ENCODE assay signal across 12 cellular contexts in the genomic region with DNA sequence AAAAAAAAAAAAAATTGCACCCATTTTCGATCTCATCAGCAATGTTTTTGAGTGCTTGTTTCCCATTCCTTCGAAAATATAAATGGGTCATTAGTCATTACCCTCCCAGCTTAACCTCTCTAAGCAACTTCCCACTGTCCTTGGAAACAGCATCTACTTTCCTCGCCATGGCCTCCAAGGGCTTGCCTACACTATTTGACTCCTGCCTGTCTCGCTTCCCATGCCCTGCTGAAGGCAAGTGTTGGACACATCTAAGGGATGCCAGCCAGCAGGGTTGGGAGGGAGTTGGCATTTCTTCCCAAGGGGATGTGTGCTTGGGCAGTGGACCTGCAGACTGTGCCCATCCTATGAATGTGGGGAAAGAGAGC. TPM values are rescaled to one million over a fixed set of nuclear protein-coding genes. Genes with fewer than 3 reads are reported as not detected.
DNase-seq lines count a peak whose midpoint lies in the region; ATAC-seq, FAIRE-seq and TF ChIP-seq lines count a peak whose summit lies in the region.
"Had no signal": no experiment of that assay in that cellular context is flagged by ENCODE, and none has a peak within 500 bp of the region (broad histone marks: within the 10 kb centered on the region; RNA-seq: fewer than 3 reads in every experiment).

No MANE protein-coding gene starts in this region.

- no peak for TF ChIP-seq POLR2A in GM12878 (IDR thresholded peaks at IDR 0.05; ENCODE audit: low read depth, low read length)

- H3K36me3 ChIP-seq in GM12878 (ENCODE audit: control insufficient read depth in 2 of 2, insufficient read depth in 2 of 2, low read length in 1 of 2) (no peaks in the 10 kb centered on the region), mucosa of descending colon (ENCODE audit: low read depth) (no peaks in the 10 kb centered on the region), small intestine (ENCODE audit: control insufficient read depth in 2 of 2, insufficient read depth in 2 of 2, low read length in 2 of 2) (no peaks in the 10 kb centered on the region)
- no peaks in the 10 kb centered on the region for H3K36me3 ChIP-seq in CD8-positive, alpha-beta T cell (ENCODE audit: insufficient read depth, low read length)
- H3K36me3 ChIP-seq: sigmoid colon had no signal

- no peak overlapping the region for H3K27ac Mint-ChIP-seq in HFFc6
- H3K27ac Mint-ChIP-seq in CD8-positive, alpha-beta T cell, result no peak overlapping the region
- H3K27ac Mint-ChIP-seq in activated T-cell treated with anti-CD3 and anti-CD28 coated beads, Interleukin-2, amount 50 U/mL, for 24 hours, result no peak overlapping the region
- H3K27ac Mint-ChIP-seq: activated naive CD4-positive, alpha-beta T cell treated with anti-CD3 and anti-CD28 coated beads, Interleukin-2, amount 10 ng/mL, durations not matched to agents 7 days and 5 days; T-helper 1 cell treated with Interleukin-12 subunit alpha and Interleukin-12 subunit beta and Interleukin-4 antibody, amounts not matched to agents 30 μg/mL and 1 μg/mL, for 36 hours had no signal

- no peaks in the 10 kb centered on the region for H3K4me1 ChIP-seq in GM12878 (ENCODE audit: control insufficient read depth, insufficient read depth, low read length)
- H3K4me1 ChIP-seq in mucosa of descending colon (ENCODE audit: low read depth), result no peaks in the 10 kb centered on the region
- H3K4me1 ChIP-seq in CD8-positive, alpha-beta T cell (ENCODE audit: insufficient read depth, low read length), result no peaks in the 10 kb centered on the region
- H3K4me1 ChIP-seq in small intestine (ENCODE audit: control insufficient read depth in 2 of 2, insufficient read depth in 1 of 2, low read depth in 1 of 2, low read length in 1 of 2), result no peaks in the 10 kb centered on the region

- H3K9me3 Mint-ChIP-seq in HFFc6, result no peaks in the 10 kb centered on the region
- no peaks in the 10 kb centered on the region for H3K9me3 Mint-ChIP-seq in CD8-positive, alpha-beta T cell
- H3K9me3 Mint-ChIP-seq in activated T-cell treated with anti-CD3 and anti-CD28 coated beads, Interleukin-2, amount 50 U/mL, for 24 hours, result no peaks in the 10 kb centered on the region
- H3K9me3 Mint-ChIP-seq: activated naive CD4-positive, alpha-beta T cell treated with anti-CD3 and anti-CD28 coated beads, Interleukin-2, amount 10 ng/mL, durations not matched to agents 7 days and 5 days; T-helper 1 cell treated with Interleukin-12 subunit alpha and Interleukin-12 subunit beta and Interleukin-4 antibody, amounts not matched to agents 30 μg/mL and 1 μg/mL, for 36 hours had no signal

- DNase-seq in DMS53 treated with DMSO at 0.1 percent for 48 hours (lab: John Stamatoyannopoulos, UW; ENCODE audit: unreplicated experiment), result peak; percentile 19
- DNase-seq in HFFc6, result no peak
- no peak for DNase-seq in GM12878 (ENCODE audit: low read depth, low spot score)
- DNase-seq in mucosa of descending colon, result no peak
- no peak for DNase-seq in CD8-positive, alpha-beta T cell
- no peak for DNase-seq in activated T-cell treated with anti-CD3 and anti-CD28 coated beads, Interleukin-2, amount 50 U/mL, for 24 hours
- no peak for DNase-seq in small intestine

- SMC1A ChIA-PET in GM12878 (lab: Charles Lee; ENCODE audit: uncharacterized antibody, unreplicated experiment), result interaction anchor here (0.8 to 4.9 kb wide), 6 partner anchors 99 to 157 kb away, joined by 3 to 75 read pairs (median 4); no protein-coding TSS in a partner anchor

- TF ChIP-seq CTCF in HFFc6 (IDR thresholded peaks at IDR 0.05) (no peak), GM12878 (IDR thresholded peaks at IDR 0.05 in 2 of 3, conservative IDR thresholded peaks at IDR 0.05 in 1 of 3; ENCODE audit: control insufficient read depth in 2 of 3, extremely low read depth in 1 of 3, insufficient read depth in 1 of 3, low read depth in 3 of 3, low read length in 3 of 3) (no peak), mucosa of descending colon (IDR thresholded peaks at IDR 0.05) (no peak)
- no peak for TF ChIP-seq CTCF in CD8-positive, alpha-beta T cell (IDR thresholded peaks at IDR 0.05)

- no peak for TF ChIP-seq EP300 in GM12878 (IDR thresholded peaks at IDR 0.05; ENCODE audit: borderline replicate concordance in 1 of 2, control insufficient read depth in 1 of 2, low read depth in 2 of 2, low read length in 2 of 2)

- H4K20me1 ChIP-seq in GM12878 (ENCODE audit: control insufficient read depth, insufficient read depth), result no peaks in the 10 kb centered on the region

- TF ChIP-seq RAD21 in GM12878 (IDR thresholded peaks at IDR 0.05; ENCODE audit: insufficient read depth, low read depth, low read length), result no peak

- POLR2A ChIA-PET in GM12878 (lab: Charles Lee), result interaction anchor here (1.5 to 1.9 kb wide), 2 partner anchors 49 to 154 kb away, joined by 3 to 9 read pairs; a partner anchor contains a TSS
- POLR2A ChIA-PET in CD8-positive, alpha-beta T cell (lab: Charles Lee), result no interaction called here

- H3K27me3 ChIP-seq in GM12878 (replicated peaks in 1 of 2; ENCODE audit: control insufficient read depth in 2 of 2, insufficient read depth in 2 of 2, low read length in 1 of 2) (no peaks in the 10 kb centered on the region), small intestine (ENCODE audit: control insufficient read depth in 2 of 2, insufficient read depth in 2 of 2, low read length in 2 of 2) (no peaks in the 10 kb centered on the region)
- H3K27me3 ChIP-seq in CD8-positive, alpha-beta T cell (ENCODE audit: insufficient read depth, low read length), result no peaks in the 10 kb centered on the region
- H3K27me3 ChIP-seq: sigmoid colon had no signal

- H3K9ac ChIP-seq in GM12878 (ENCODE audit: control insufficient read depth, insufficient read depth, low read length), result no peak overlapping the region

- RAD21 ChIA-PET in GM12878 (lab: Charles Lee; ENCODE audit: unreplicated experiment), result interaction anchor here (1.0 to 4.9 kb wide), 5 partner anchors 48 to 397 kb away, joined by 3 to 115 read pairs (median 4); no protein-coding TSS in a partner anchor

- FAIRE-seq in GM12878 (lab: Jason Lieb, UNC), result no peak
- FAIRE-seq in small intestine (lab: Jason Lieb, UNC), result no peak

- CTCF ChIA-PET in GM12878 (lab: Yijun Ruan, JAX), result interaction anchor here (0.7 to 10.9 kb wide), 13 partner anchors 8 to 311 kb away, joined by 3 to 247 read pairs (median 5); a partner anchor contains a TSS
- CTCF ChIA-PET in CD8-positive, alpha-beta T cell (lab: Charles Lee), result interaction anchor here (0.6 to 4.9 kb wide), 10 partner anchors 11 to 527 kb away, joined by 3 to 116 read pairs (median 4); no protein-coding TSS in a partner anchor

- in situ Hi-C loops in GM12878 (cut with MboI), result loop anchor here (5.0 kb wide), 1 partner anchor 156 kb away; no protein-coding TSS in a partner anchor

- H3K9me3 ChIP-seq in GM12878 (replicated peaks; ENCODE audit: control insufficient read depth, insufficient read depth, low read length) (no peaks in the 10 kb centered on the region), mucosa of descending colon (no peaks in the 10 kb centered on the region), small intestine (ENCODE audit: control insufficient read depth, low read depth) (no peaks in the 10 kb centered on the region)
- H3K9me3 ChIP-seq in CD8-positive, alpha-beta T cell (ENCODE audit: low read length), result no peaks in the 10 kb centered on the region
- H3K9me3 ChIP-seq: sigmoid colon had no signal

- H3K36me3 Mint-ChIP-seq in HFFc6 (ENCODE audit: low read depth), result no peaks in the 10 kb centered on the region
- H3K36me3 Mint-ChIP-seq in CD8-positive, alpha-beta T cell, result no peaks in the 10 kb centered on the region
- no peaks in the 10 kb centered on the region for H3K36me3 Mint-ChIP-seq in activated T-cell treated with anti-CD3 and anti-CD28 coated beads, Interleukin-2, amount 50 U/mL, for 24 hours (ENCODE audit: low read depth)
- H3K36me3 Mint-ChIP-seq: activated naive CD4-positive, alpha-beta T cell treated with anti-CD3 and anti-CD28 coated beads, Interleukin-2, amount 10 ng/mL, durations not matched to agents 7 days and 5 days had no signal

- BruUV-seq in GM12878 (replicated peaks; lab: Mats Ljungman, UMichigan), result no TSS peak

- no peak overlapping the region for H3K27ac ChIP-seq in GM12878 (ENCODE audit: control insufficient read depth, insufficient read depth)
- no peak overlapping the region for H3K27ac ChIP-seq in CD8-positive, alpha-beta T cell (ENCODE audit: low read depth, low read length)
- H3K27ac ChIP-seq in small intestine (ENCODE audit: low read depth in 1 of 2, low read length in 1 of 2), result no peak overlapping the region
- H3K27ac ChIP-seq: sigmoid colon had no signal

- H3K4me2 ChIP-seq in GM12878 (ENCODE audit: control insufficient read depth, insufficient read depth), result no peak overlapping the region

- peak; percentile 46 for ATAC-seq in GM12878
- peak; percentile 30 for ATAC-seq in mucosa of descending colon
- ATAC-seq in CD8-positive, alpha-beta T cell, result no peak
- ATAC-seq in GM18520 (IDR thresholded peaks at IDR 0.05; ENCODE audit: unreplicated experiment), result no peak

- WGBS in GM12878 (ENCODE audit: insufficient coverage, insufficient replicate concordance, low lambda C conversion rate, missing lambda C conversion rate), result 7% methylated on average over 4 of the region's 4 CpGs
- 43 to 51% (median 48%) methylated on average over 4 of the region's 4 CpGs for WGBS in small intestine, 3 donors

- H3K79me2 ChIP-seq in GM12878 (ENCODE audit: control insufficient read depth, insufficient read depth, low read length), result no peaks in the 10 kb centered on the region

- H3K4me3 ChIP-seq in GM12878 (no peak overlapping the region), mucosa of descending colon (no peak overlapping the region), small intestine (ENCODE audit: low read depth in 1 of 2, low read length in 2 of 2) (no peak overlapping the region)
- no peak overlapping the region for H3K4me3 ChIP-seq in CD8-positive, alpha-beta T cell (ENCODE audit: low read depth, low read length)
- H3K4me3 ChIP-seq: sigmoid colon had no signal

- peaks cover 16% of the 10 kb centered on the region for H3K4me1 Mint-ChIP-seq in HFFc6 (ENCODE audit: low read depth)
- peaks cover 8% of the 10 kb centered on the region for H3K4me1 Mint-ChIP-seq in CD8-positive, alpha-beta T cell (ENCODE audit: low read depth)
- H3K4me1 Mint-ChIP-seq in activated T-cell treated with anti-CD3 and anti-CD28 coated beads, Interleukin-2, amount 50 U/mL, for 24 hours (ENCODE audit: low read depth), result peaks cover 29% of the 10 kb centered on the region

- H3K27me3 Mint-ChIP-seq in HFFc6 (ENCODE audit: insufficient read depth), result peaks cover 15% of the 10 kb centered on the region
- peaks cover 16% of the 10 kb centered on the region for H3K27me3 Mint-ChIP-seq in CD8-positive, alpha-beta T cell (ENCODE audit: low read depth)
- H3K27me3 Mint-ChIP-seq in activated T-cell treated with anti-CD3 and anti-CD28 coated beads, Interleukin-2, amount 50 U/mL, for 24 hours, result peaks cover 8% of the 10 kb centered on the region

- intact Hi-C loops in GM12878 (cut with micrococcal nuclease; ENCODE audit: unreplicated experiment), result loop anchor here (1.0 kb wide), 1 partner anchor 154 kb away; no protein-coding TSS in a partner anchor
- intact Hi-C loops in mucosa of descending colon (cut with DNase I, micrococcal nuclease), result loop anchor here (1.0 to 10.0 kb wide), 2 partner anchors 154 to 159 kb away; no protein-coding TSS in a partner anchor
- intact Hi-C loops in CD8-positive, alpha-beta T cell (cut with DNase I, micrococcal nuclease), result loop anchor here (1.0 to 10.0 kb wide), 3 partner anchors 154 to 446 kb away; no protein-coding TSS in a partner anchor

- no peak overlapping the region; the same call in 1 of the 2 replicates for H2AFZ ChIP-seq in GM12878 (ENCODE audit: control insufficient read depth, low read depth, low read length)

- peak overlapping the region; percentile 17; the same call in 1 of the 2 replicates for H3K4me3 Mint-ChIP-seq in HFFc6
- H3K4me3 Mint-ChIP-seq in CD8-positive, alpha-beta T cell, result no peak overlapping the region
- H3K4me3 Mint-ChIP-seq in activated T-cell treated with anti-CD3 and anti-CD28 coated beads, Interleukin-2, amount 50 U/mL, for 24 hours, result no peak overlapping the region
- H3K4me3 Mint-ChIP-seq: activated naive CD4-positive, alpha-beta T cell treated with anti-CD3 and anti-CD28 coated beads, Interleukin-2, amount 10 ng/mL, durations not matched to agents 7 days and 5 days; T-helper 1 cell treated with Interleukin-12 subunit alpha and Interleukin-12 subunit beta and Interleukin-4 antibody, amounts not matched to agents 30 μg/mL and 1 μg/mL, for 36 hours had no signal

RNA-seq across cellular contexts. Expression of a gene that starts 12.7 kb away (rescaled TPM):
- total RNA-seq in HFFc6 (2021; fragmentation: NEBNext Ultra II Directional; extraction: Animal tissue kit (Norgen Biotek cat#: 25700)), result 10 to 100 TPM; 44.1 to 57.3 (median 47.3) TPM
- total RNA-seq in GM12878 (2013; cell fraction: nucleolus; rRNA removed), result 14.0 and 17.1 TPM in 2 replicates
- total RNA-seq in GM12878 (2014; rRNA removed), result 23.6 and 23.8 TPM in 2 replicates
- 6.7 and 8.8 TPM in 2 replicates for total RNA-seq in GM12878 (2014; rRNA removed; fragmentation: Illumina TruSeq; extraction: Trizol)
- 22.6 and 25.7 TPM in 2 replicates for total RNA-seq in GM12878 (2021)
- polyA plus RNA-seq in GM12878 (2011; ENCODE audit: low read depth), result 16.1 TPM
- polyA plus RNA-seq in GM12878 (2011; rRNA removed), result 4.9 and 14.5 TPM in 2 replicates
- 25.6 and 27.5 TPM in 2 replicates for polyA plus RNA-seq in GM12878 (2011; cell fraction: cytosol; rRNA removed)
- polyA plus RNA-seq in GM12878 (2011; cell fraction: nucleus; rRNA removed), result 16.8 and 20.7 TPM in 2 replicates
- polyA plus RNA-seq in GM12878 (2012), result 19.6 and 27.6 TPM in 2 replicates
- polyA plus RNA-seq in GM12878 (2014; fragmentation: Illumina TruSeq; extraction: Trizol), result 7.0 and 13.1 TPM in 2 replicates
- polyA plus RNA-seq in GM12878 (2014; fragmentation: Nextera tagmentation; extraction: Ambion mirVana), result 1 to 10 TPM; 3.9 to 7.4 TPM
- polyA plus RNA-seq in GM12878 (2014; rRNA removed), result 19.3 and 21.1 TPM in 2 replicates
- 10 to 100 TPM; 31.5 to 39.8 TPM for polyA plus RNA-seq in GM12878 (2016; fragmentation: Nextera tagmentation; extraction: Ambion mirVana)
- 17.5 and 19.5 TPM in 2 replicates for polyA minus RNA-seq in GM12878 (2011; rRNA and poly(A)+ RNA removed)
- polyA minus RNA-seq in GM12878 (2011; cell fraction: cytosol; rRNA and poly(A)+ RNA removed), result 11.1 and 14.7 TPM in 2 replicates
- 7.1 and 14.1 TPM in 2 replicates for polyA minus RNA-seq in GM12878 (2011; cell fraction: nucleus; rRNA and poly(A)+ RNA removed)
- 10 to 100 TPM; 43.9 to 50.5 (median 47.3) TPM for total RNA-seq in mucosa of descending colon
- total RNA-seq in CD8-positive, alpha-beta T cell, result 100 to 1,000 TPM; 167 to 173 TPM
- 10 to 100 TPM; 56.6 to 67.0 (median 59.4) TPM for polyA plus RNA-seq in small intestine

RNA-seq across cellular contexts. Expression of a gene that starts 48.8 kb away (rescaled TPM):
- 10 to 100 TPM; 48.2 to 69.3 (median 49.4) TPM for total RNA-seq in HFFc6 (2021; fragmentation: NEBNext Ultra II Directional; extraction: Animal tissue kit (Norgen Biotek cat#: 25700))
- 89.1 and 114 TPM in 2 replicates for total RNA-seq in GM12878 (2013; cell fraction: nucleolus; rRNA removed)
- total RNA-seq in GM12878 (2014; rRNA removed), result 67.6 and 75.5 TPM in 2 replicates
- 15.3 and 16.2 TPM in 2 replicates for total RNA-seq in GM12878 (2014; rRNA removed; fragmentation: Illumina TruSeq; extraction: Trizol)
- total RNA-seq in GM12878 (2021), result 72.2 and 75.8 TPM in 2 replicates
- polyA plus RNA-seq in GM12878 (2011; ENCODE audit: low read depth), result 10.8 TPM
- polyA plus RNA-seq in GM12878 (2011; rRNA removed), result 7.9 and 16.0 TPM in 2 replicates
- 28.1 and 40.8 TPM in 2 replicates for polyA plus RNA-seq in GM12878 (2011; cell fraction: cytosol; rRNA removed)
- polyA plus RNA-seq in GM12878 (2011; cell fraction: nucleus; rRNA removed), result 119 and 145 TPM in 2 replicates
- polyA plus RNA-seq in GM12878 (2012), result 32.6 and 32.8 TPM in 2 replicates
- 27.0 and 33.7 TPM in 2 replicates for polyA plus RNA-seq in GM12878 (2014; fragmentation: Illumina TruSeq; extraction: Trizol)
- polyA plus RNA-seq in GM12878 (2014; fragmentation: Nextera tagmentation; extraction: Ambion mirVana), result 1 to 10 TPM; 2.2 to 8.2 TPM
- 38.1 and 45.2 TPM in 2 replicates for polyA plus RNA-seq in GM12878 (2014; rRNA removed)
- 10 to 100 TPM; 55.7 to 59.0 TPM for polyA plus RNA-seq in GM12878 (2016; fragmentation: Nextera tagmentation; extraction: Ambion mirVana)
- polyA minus RNA-seq in GM12878 (2011; rRNA and poly(A)+ RNA removed), result 18.7 and 36.8 TPM in 2 replicates
- 29.0 and 34.8 TPM in 2 replicates for polyA minus RNA-seq in GM12878 (2011; cell fraction: cytosol; rRNA and poly(A)+ RNA removed)
- polyA minus RNA-seq in GM12878 (2011; cell fraction: nucleus; rRNA and poly(A)+ RNA removed), result 25.1 and 46.7 TPM in 2 replicates
- 100 to 1,000 TPM in 2 of 3 donors, 10 to 100 TPM in 1; 76.4 to 122 (median 118) TPM for total RNA-seq in mucosa of descending colon
- total RNA-seq in CD8-positive, alpha-beta T cell, result 10 to 100 TPM; 64.4 to 66.7 TPM
- 100 to 1,000 TPM; 148 to 461 (median 376) TPM for polyA plus RNA-seq in small intestine

RNA-seq across cellular contexts. Expression of a gene that starts 52.5 kb away (rescaled TPM):
- not detected for total RNA-seq in HFFc6 (2021; fragmentation: NEBNext Ultra II Directional; extraction: Animal tissue kit (Norgen Biotek cat#: 25700))
- not detected in 2 replicates for total RNA-seq in GM12878 (2013; cell fraction: nucleolus; rRNA removed)
- not detected in 2 replicates for total RNA-seq in GM12878 (2014; rRNA removed)
- not detected in 2 replicates for total RNA-seq in GM12878 (2014; rRNA removed; fragmentation: Illumina TruSeq; extraction: Trizol)
- total RNA-seq in GM12878 (2021), result not detected in 2 replicates
- not detected for polyA plus RNA-seq in GM12878 (2011; ENCODE audit: low read depth)
- polyA plus RNA-seq in GM12878 (2011; rRNA removed), result not detected in 2 replicates
- polyA plus RNA-seq in GM12878 (2011; cell fraction: cytosol; rRNA removed), result not detected in 2 replicates
- not detected in 2 replicates for polyA plus RNA-seq in GM12878 (2011; cell fraction: nucleus; rRNA removed)
- not detected in 2 replicates for polyA plus RNA-seq in GM12878 (2012)
- not detected in 2 replicates for polyA plus RNA-seq in GM12878 (2014; fragmentation: Illumina TruSeq; extraction: Trizol)
- polyA plus RNA-seq in GM12878 (2014; fragmentation: Nextera tagmentation; extraction: Ambion mirVana), result not detected
- 0.28 TPM in 1 of 2 replicates, not detected in the other for polyA plus RNA-seq in GM12878 (2014; rRNA removed)
- polyA plus RNA-seq in GM12878 (2016; fragmentation: Nextera tagmentation; extraction: Ambion mirVana), result not detected
- polyA minus RNA-seq in GM12878 (2011; rRNA and poly(A)+ RNA removed), result not detected in 2 replicates
- not detected in 2 replicates for polyA minus RNA-seq in GM12878 (2011; cell fraction: cytosol; rRNA and poly(A)+ RNA removed)
- not detected in 2 replicates for polyA minus RNA-seq in GM12878 (2011; cell fraction: nucleus; rRNA and poly(A)+ RNA removed)
- 10 to 100 TPM in 1 of 3 donors, 1 to 10 TPM in 2; 3.4 to 25.6 (median 6.9) TPM for total RNA-seq in mucosa of descending colon
- total RNA-seq in CD8-positive, alpha-beta T cell, result not detected
- polyA plus RNA-seq in small intestine, result 10 to 100 TPM in 2 of 3 donors, 1 to 10 TPM in 1; 2.9 to 76.7 (median 34.9) TPM
- total RNA-seq: epithelial cell of proximal tubule, sigmoid colon had no signal

Comparison
In these comparisons a context has a peak if more than half of its experiments do, and no peak if none do; other contexts are left out.
1. ATAC-seq: peak in GM12878 (single experiment) and mucosa of descending colon (single experiment); none in CD8-positive, alpha-beta T cell (single experiment) and GM18520 (single experiment).
2. RNA of a gene that starts 52.5 kb away (total RNA-seq): 3.4 to 25.6 TPM in mucosa of descending colon; not detected in HFFc6, not detected in GM12878 and not detected in CD8-positive, alpha-beta T cell; every median in the first group is over 4 times any median in the second.